Comparison of ENCODE assay signal across 1 cellular context in the genomic region with DNA sequence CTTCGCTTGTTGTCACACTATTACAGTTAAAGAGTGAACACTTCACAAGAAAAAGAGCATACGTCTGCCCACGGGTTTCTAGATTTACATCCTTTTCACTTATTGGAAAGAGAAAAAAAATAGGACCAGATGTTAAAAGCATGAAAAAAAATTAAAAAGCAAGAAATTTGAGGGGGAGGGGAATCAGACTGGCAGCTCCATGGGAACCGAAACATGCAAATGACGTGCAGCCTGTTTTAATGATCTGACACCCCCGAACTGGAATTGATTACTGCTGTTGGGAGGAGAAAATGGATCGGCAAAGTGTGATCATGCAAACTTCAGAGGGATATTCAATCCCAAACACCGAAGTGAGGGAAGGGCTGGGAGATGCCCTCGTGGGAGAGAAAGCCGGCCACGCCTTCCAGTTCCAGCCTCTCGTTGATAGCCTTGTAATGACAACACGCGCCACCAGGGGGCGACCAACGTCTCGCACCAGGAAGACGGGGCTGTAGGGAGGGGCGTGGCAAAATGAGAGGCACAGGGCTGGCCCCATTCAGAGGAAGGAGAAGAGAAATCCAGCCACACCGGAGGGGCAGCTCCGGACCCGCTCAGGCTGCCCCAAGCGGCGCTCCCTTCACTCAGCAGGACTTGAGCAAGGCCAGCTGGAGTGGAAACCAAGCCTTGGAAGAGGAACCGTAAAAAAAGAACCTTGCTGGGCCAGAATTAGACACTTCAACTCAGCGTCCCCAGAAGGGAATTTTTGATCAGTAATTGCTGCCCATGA.
TF ChIP-seq lines count a peak whose summit lies in the region.

No MANE protein-coding gene starts in this region.

TF ChIP-seq in K562, 482 proteins besides CTCF, POLR2A, EP300 and RAD21 (continued from another document and continues in another):
- TF ChIP-seq RREB1 (CRISPR knock-in tag; IDR thresholded peaks at IDR 0.05), result no peak
- TF ChIP-seq MAZ (CRISPR knock-in tag; conservative IDR thresholded peaks at IDR 0.05 in 1 of 2, IDR thresholded peaks at IDR 0.05 in 1 of 2), result peak; percentile 24 to 72; a peak in 2 of 4 replicates
- TF ChIP-seq, protein P1, sequence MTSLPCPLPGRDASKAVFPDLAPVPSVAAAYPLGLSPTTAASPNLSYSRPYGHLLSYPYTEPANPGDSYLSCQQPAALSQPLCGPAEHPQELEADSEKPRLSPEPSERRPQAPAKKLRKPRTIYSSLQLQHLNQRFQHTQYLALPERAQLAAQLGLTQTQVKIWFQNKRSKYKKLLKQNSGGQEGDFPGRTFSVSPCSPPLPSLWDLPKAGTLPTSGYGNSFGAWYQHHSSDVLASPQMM (CRISPR knock-in tag; IDR thresholded peaks at IDR 0.05), result no peak
- TF ChIP-seq TSHZ1 (CRISPR knock-in tag; IDR thresholded peaks at IDR 0.05), result no peak
- peak; percentile 55; the same call in 1 of the 2 replicates for TF ChIP-seq L3MBTL2 (IDR thresholded peaks at IDR 0.05)
- no peak for TF ChIP-seq GTF2A2 (tag; IDR thresholded peaks at IDR 0.05)
- TF ChIP-seq, protein P2, sequence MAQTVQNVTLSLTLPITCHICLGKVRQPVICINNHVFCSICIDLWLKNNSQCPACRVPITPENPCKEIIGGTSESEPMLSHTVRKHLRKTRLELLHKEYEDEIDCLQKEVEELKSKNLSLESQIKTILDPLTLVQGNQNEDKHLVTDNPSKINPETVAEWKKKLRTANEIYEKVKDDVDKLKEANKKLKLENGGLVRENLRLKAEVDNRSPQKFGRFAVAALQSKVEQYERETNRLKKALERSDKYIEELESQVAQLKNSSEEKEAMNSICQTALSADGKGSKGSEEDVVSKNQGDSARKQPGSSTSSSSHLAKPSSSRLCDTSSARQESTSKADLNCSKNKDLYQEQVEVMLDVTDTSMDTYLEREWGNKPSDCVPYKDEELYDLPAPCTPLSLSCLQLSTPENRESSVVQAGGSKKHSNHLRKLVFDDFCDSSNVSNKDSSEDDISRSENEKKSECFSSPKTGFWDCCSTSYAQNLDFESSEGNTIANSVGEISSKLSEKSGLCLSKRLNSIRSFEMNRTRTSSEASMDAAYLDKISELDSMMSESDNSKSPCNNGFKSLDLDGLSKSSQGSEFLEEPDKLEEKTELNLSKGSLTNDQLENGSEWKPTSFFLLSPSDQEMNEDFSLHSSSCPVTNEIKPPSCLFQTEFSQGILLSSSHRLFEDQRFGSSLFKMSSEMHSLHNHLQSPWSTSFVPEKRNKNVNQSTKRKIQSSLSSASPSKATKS (CRISPR knock-in tag; IDR thresholded peaks at IDR 0.05), result no peak
- no peak for TF ChIP-seq ZNF3 (CRISPR knock-in tag; IDR thresholded peaks at IDR 0.05)
- TF ChIP-seq ATF7 (IDR thresholded peaks at IDR 0.05), result peak; percentile 36; the same call in 1 of the 2 replicates
- TF ChIP-seq YY1 (IDR thresholded peaks at IDR 0.05; ENCODE audit: borderline replicate concordance in 1 of 3, control insufficient read depth in 1 of 3, extremely low read depth in 1 of 3, insufficient read depth in 3 of 3, insufficient read length in 1 of 3, insufficient replicate concordance in 2 of 3, low read depth in 1 of 3, low read length in 2 of 3), result peak in 1 of 3 experiments; percentile 31
- TF ChIP-seq ZNF668 (CRISPR knock-in tag; IDR thresholded peaks at IDR 0.05), result no peak
- no peak for TF ChIP-seq SMAD2 (IDR thresholded peaks at IDR 0.05; ENCODE audit: low read depth, low read length)
- TF ChIP-seq, protein P3, sequence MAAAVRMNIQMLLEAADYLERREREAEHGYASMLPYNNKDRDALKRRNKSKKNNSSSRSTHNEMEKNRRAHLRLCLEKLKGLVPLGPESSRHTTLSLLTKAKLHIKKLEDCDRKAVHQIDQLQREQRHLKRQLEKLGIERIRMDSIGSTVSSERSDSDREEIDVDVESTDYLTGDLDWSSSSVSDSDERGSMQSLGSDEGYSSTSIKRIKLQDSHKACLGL (CRISPR knock-in tag; IDR thresholded peaks at IDR 0.05; ENCODE audit: borderline replicate concordance, poor library complexity, severe bottlenecking), result no peak
- TF ChIP-seq NRF1 (conservative IDR thresholded peaks at IDR 0.05 in 1 of 2, IDR thresholded peaks at IDR 0.05 in 1 of 2), result peak; percentile 24 to 32; a peak in 1 of 4 replicates
- TF ChIP-seq ZNF431 (CRISPR knock-in tag; IDR thresholded peaks at IDR 0.05), result no peak
- TF ChIP-seq ZNF436 (CRISPR knock-in tag; IDR thresholded peaks at IDR 0.05), result no peak
- no peak for TF ChIP-seq CBX3 (IDR thresholded peaks at IDR 0.05; ENCODE audit: borderline replicate concordance in 1 of 2, low read length in 2 of 2)
- TF ChIP-seq FOXO4 (CRISPR knock-in tag; IDR thresholded peaks at IDR 0.05), result no peak
- no peak for TF ChIP-seq PHB2 (IDR thresholded peaks at IDR 0.05; ENCODE audit: low read depth)
- no peak for TF ChIP-seq MAFG (tag; conservative IDR thresholded peaks at IDR 0.05)
- no peak for TF ChIP-seq NR2C2 (CRISPR knock-in tag; IDR thresholded peaks at IDR 0.05)
- no peak for TF ChIP-seq NR2C2 (tag; IDR thresholded peaks at IDR 0.05)
- no peak for TF ChIP-seq THAP12 (CRISPR knock-in tag; IDR thresholded peaks at IDR 0.05)
- TF ChIP-seq, protein P4, sequence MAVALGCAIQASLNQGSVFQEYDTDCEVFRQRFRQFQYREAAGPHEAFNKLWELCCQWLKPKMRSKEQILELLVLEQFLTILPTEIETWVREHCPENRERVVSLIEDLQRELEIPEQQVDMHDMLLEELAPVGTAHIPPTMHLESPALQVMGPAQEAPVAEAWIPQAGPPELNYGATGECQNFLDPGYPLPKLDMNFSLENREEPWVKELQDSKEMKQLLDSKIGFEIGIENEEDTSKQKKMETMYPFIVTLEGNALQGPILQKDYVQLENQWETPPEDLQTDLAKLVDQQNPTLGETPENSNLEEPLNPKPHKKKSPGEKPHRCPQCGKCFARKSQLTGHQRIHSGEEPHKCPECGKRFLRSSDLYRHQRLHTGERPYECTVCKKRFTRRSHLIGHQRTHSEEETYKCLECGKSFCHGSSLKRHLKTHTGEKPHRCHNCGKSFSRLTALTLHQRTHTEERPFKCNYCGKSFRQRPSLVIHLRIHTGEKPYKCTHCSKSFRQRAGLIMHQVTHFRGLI (CRISPR knock-in tag; IDR thresholded peaks at IDR 0.05), result no peak
- TF ChIP-seq, protein P5, sequence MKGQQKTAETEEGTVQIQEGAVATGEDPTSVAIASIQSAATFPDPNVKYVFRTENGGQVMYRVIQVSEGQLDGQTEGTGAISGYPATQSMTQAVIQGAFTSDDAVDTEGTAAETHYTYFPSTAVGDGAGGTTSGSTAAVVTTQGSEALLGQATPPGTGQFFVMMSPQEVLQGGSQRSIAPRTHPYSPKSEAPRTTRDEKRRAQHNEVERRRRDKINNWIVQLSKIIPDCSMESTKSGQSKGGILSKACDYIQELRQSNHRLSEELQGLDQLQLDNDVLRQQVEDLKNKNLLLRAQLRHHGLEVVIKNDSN (CRISPR knock-in tag; IDR thresholded peaks at IDR 0.05), result no peak
- TF ChIP-seq MYBL2 (IDR thresholded peaks at IDR 0.05; ENCODE audit: low read depth), result no peak
- no peak for TF ChIP-seq MYBL2 (CRISPR knock-in tag; IDR thresholded peaks at IDR 0.05; ENCODE audit: borderline replicate concordance)
- no peak for TF ChIP-seq PCBP2 (IDR thresholded peaks at IDR 0.05; ENCODE audit: low read depth, low read length, poor library complexity, severe bottlenecking)
- no peak for TF ChIP-seq PURB (CRISPR knock-in tag; IDR thresholded peaks at IDR 0.05; ENCODE audit: low read depth)
- no peak for TF ChIP-seq CHD1 (IDR thresholded peaks at IDR 0.05; ENCODE audit: low read length)
- no peak for TF ChIP-seq MYNN (IDR thresholded peaks at IDR 0.05)
- no peak for TF ChIP-seq MYNN (CRISPR knock-in tag; IDR thresholded peaks at IDR 0.05)
- no peak for TF ChIP-seq CBFA2T2 (conservative IDR thresholded peaks at IDR 0.05)
- TF ChIP-seq, protein P6, sequence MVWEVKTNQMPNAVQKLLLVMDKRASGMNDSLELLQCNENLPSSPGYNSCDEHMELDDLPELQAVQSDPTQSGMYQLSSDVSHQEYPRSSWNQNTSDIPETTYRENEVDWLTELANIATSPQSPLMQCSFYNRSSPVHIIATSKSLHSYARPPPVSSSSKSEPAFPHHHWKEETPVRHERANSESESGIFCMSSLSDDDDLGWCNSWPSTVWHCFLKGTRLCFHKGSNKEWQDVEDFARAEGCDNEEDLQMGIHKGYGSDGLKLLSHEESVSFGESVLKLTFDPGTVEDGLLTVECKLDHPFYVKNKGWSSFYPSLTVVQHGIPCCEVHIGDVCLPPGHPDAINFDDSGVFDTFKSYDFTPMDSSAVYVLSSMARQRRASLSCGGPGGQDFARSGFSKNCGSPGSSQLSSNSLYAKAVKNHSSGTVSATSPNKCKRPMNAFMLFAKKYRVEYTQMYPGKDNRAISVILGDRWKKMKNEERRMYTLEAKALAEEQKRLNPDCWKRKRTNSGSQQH (CRISPR knock-in tag; IDR thresholded peaks at IDR 0.05), result no peak
- TF ChIP-seq KLF6 (CRISPR knock-in tag; IDR thresholded peaks at IDR 0.05; ENCODE audit: borderline replicate concordance), result no peak
- no peak for TF ChIP-seq KDM4B (IDR thresholded peaks at IDR 0.05; ENCODE audit: borderline replicate concordance in 2 of 2, low read depth in 1 of 2)
